In genomic region chr18:55289775-55290174, GRCh38 we compare ENCODE assay signal across 22 cellular contexts.
DNase-seq lines count a peak whose midpoint lies in the region; ATAC-seq and TF ChIP-seq lines count a peak whose summit lies in the region.
"Had no signal": no experiment of that assay in that cellular context is flagged by ENCODE, and none has a peak within 500 bp of the region (broad histone marks: within the 10 kb centered on the region; RNA-seq: fewer than 3 reads in every experiment).

No MANE protein-coding gene starts in this region.

- no peak for TF ChIP-seq CTCF in SK-N-SH (IDR thresholded peaks at IDR 0.05)

- H3K4me2 ChIP-seq in SK-N-SH, result peak overlapping the region; percentile 28; the same call in 1 of the 2 replicates

- POLR2A ChIA-PET in SK-N-SH (lab: Yijun Ruan, JAX), result no interaction called here

- H3K36me3 ChIP-seq in SK-N-SH (replicated peaks in 1 of 2; ENCODE audit: control insufficient read depth in 1 of 2, insufficient read depth in 2 of 2, low read length in 1 of 2), result peaks cover 6 to 10% of the 10 kb centered on the region in 2 experiments
- H3K36me3 ChIP-seq: gastroesophageal sphincter, left lung, right lobe of liver, upper lobe of right lung had no signal

- H2AFZ ChIP-seq in SK-N-SH (ENCODE audit: low read depth), result no peak overlapping the region

- no peak overlapping the region for H3K4me3 Mint-ChIP-seq in stimulated activated memory B cell treated with anti-CD40 and anti-IgM and Interleukin-4, amounts not matched to agents 10 μg/mL and 1 μg/mL and 100 μg/mL, for 72 hours
- H3K4me3 Mint-ChIP-seq: activated CD8-positive, alpha-beta T cell treated with anti-CD3 and anti-CD28 coated beads for 36 hours; stimulated activated naive CD8-positive, alpha-beta T cell treated with anti-CD3 and anti-CD28 coated beads, Interleukin-15, amount 100 ng/mL, for 72 hours had no signal

- H3K4me3 ChIP-seq in SK-N-SH (ENCODE audit: low read depth in 2 of 2, low read length in 1 of 2), result no peak overlapping the region
- H3K4me3 ChIP-seq: gastroesophageal sphincter, left lung, right lobe of liver, upper lobe of right lung had no signal

- H3K27ac ChIP-seq in SK-N-SH (ENCODE audit: low read depth in 2 of 2, low read length in 1 of 2), result peak overlapping the region; percentile 80 to 82; a peak in 3 of 4 replicates
- H3K27ac ChIP-seq: C4-2B, epithelial cell of prostate, gastroesophageal sphincter, left lung, right lobe of liver, upper lobe of right lung, VCaP had no signal

- peaks cover 91% of the 10 kb centered on the region for H3K79me2 ChIP-seq in SK-N-SH (ENCODE audit: insufficient read depth)

- DNase-seq in SK-N-SH, result no peak
- no peak for DNase-seq in NCI-H82 treated with DMSO at 0.1 percent for 48 hours (lab: John Stamatoyannopoulos, UW; ENCODE audit: unreplicated experiment)
- no peak for DNase-seq in SHP77 (lab: John Stamatoyannopoulos, UW)
- DNase-seq: 8988T; activated CD8-positive, alpha-beta T cell treated with anti-CD3 and anti-CD28 coated beads for 36 hours; DMS153; left lung; NCI-H1436; NCI-H2171; NK-92 treated with Interleukin-12 subunit alpha and Interleukin-12 subunit beta, amount 100 ng/mL, for 24 hours; right lobe of liver; stimulated activated naive CD8-positive, alpha-beta T cell treated with anti-CD3 and anti-CD28 coated beads, Interleukin-15, amount 100 ng/mL, for 72 hours; upper lobe of right lung had no signal

- peaks cover 58% of the 10 kb centered on the region for H3K36me3 Mint-ChIP-seq in stimulated activated memory B cell treated with anti-CD40 and anti-IgM and Interleukin-4, amounts not matched to agents 10 μg/mL and 1 μg/mL and 100 μg/mL, for 72 hours

- no peak for TF ChIP-seq EP300 in SK-N-SH (IDR thresholded peaks at IDR 0.05; ENCODE audit: borderline replicate concordance in 1 of 2, low read depth in 1 of 2, low read length in 1 of 2)

- H3K4me1 Mint-ChIP-seq in stimulated activated memory B cell treated with anti-CD40 and anti-IgM and Interleukin-4, amounts not matched to agents 10 μg/mL and 1 μg/mL and 100 μg/mL, for 72 hours, result peaks cover 77% of the 10 kb centered on the region
- H3K4me1 Mint-ChIP-seq: stimulated activated naive CD8-positive, alpha-beta T cell treated with anti-CD3 and anti-CD28 coated beads, Interleukin-15, amount 100 ng/mL, for 72 hours had no signal

- WGBS in SK-N-SH (ENCODE audit: low lambda C conversion rate), result 77% methylated on average over 2 of the region's 2 CpGs

- H3K27me3 Mint-ChIP-seq in stimulated activated memory B cell treated with anti-CD40 and anti-IgM and Interleukin-4, amounts not matched to agents 10 μg/mL and 1 μg/mL and 100 μg/mL, for 72 hours, result no peaks in the 10 kb centered on the region
- H3K27me3 Mint-ChIP-seq: activated CD8-positive, alpha-beta T cell treated with anti-CD3 and anti-CD28 coated beads for 36 hours; stimulated activated naive CD8-positive, alpha-beta T cell treated with anti-CD3 and anti-CD28 coated beads, Interleukin-15, amount 100 ng/mL, for 72 hours had no signal

- TF ChIP-seq RAD21 in SK-N-SH (IDR thresholded peaks at IDR 0.05; ENCODE audit: low read length), result no peak

- CTCF ChIA-PET in SK-N-SH (lab: Yijun Ruan, JAX), result interaction anchor here (0.9 to 1.4 kb wide), 3 partner anchors 12 to 52 kb away, joined by 3 read pairs; no protein-coding TSS in a partner anchor

- H3F3A ChIP-seq in SK-N-SH (replicated peaks; ENCODE audit: insufficient read depth), result peaks cover 26% of the 10 kb centered on the region

- no peaks in the 10 kb centered on the region for H3K9me2 ChIP-seq in SK-N-SH

- no peaks in the 10 kb centered on the region for H3K27me3 ChIP-seq in SK-N-SH (ENCODE audit: insufficient read depth)
- H3K27me3 ChIP-seq: gastroesophageal sphincter, left lung, right lobe of liver, upper lobe of right lung had no signal

- peaks cover 21 to 66% of the 10 kb centered on the region in 2 experiments for H3K4me1 ChIP-seq in SK-N-SH (ENCODE audit: control insufficient read depth in 1 of 2, insufficient read depth in 2 of 2, low read depth in 1 of 2, low read length in 1 of 2)
- H3K4me1 ChIP-seq: left lung, right lobe of liver had no signal

- H3K9me3 ChIP-seq in SK-N-SH, result no peaks in the 10 kb centered on the region
- H3K9me3 ChIP-seq: gastroesophageal sphincter, left lung, right lobe of liver, upper lobe of right lung had no signal

- H3K9me3 Mint-ChIP-seq in stimulated activated memory B cell treated with anti-CD40 and anti-IgM and Interleukin-4, amounts not matched to agents 10 μg/mL and 1 μg/mL and 100 μg/mL, for 72 hours, result peaks cover 3% of the 10 kb centered on the region
- H3K9me3 Mint-ChIP-seq: activated CD8-positive, alpha-beta T cell treated with anti-CD3 and anti-CD28 coated beads for 36 hours; stimulated activated naive CD8-positive, alpha-beta T cell treated with anti-CD3 and anti-CD28 coated beads, Interleukin-15, amount 100 ng/mL, for 72 hours had no signal

- no peak overlapping the region for H3K9ac ChIP-seq in SK-N-SH

- no peaks in the 10 kb centered on the region for H4K20me1 ChIP-seq in SK-N-SH (ENCODE audit: insufficient read depth)

- peak overlapping the region; percentile 72 for H3K27ac Mint-ChIP-seq in stimulated activated memory B cell treated with anti-CD40 and anti-IgM and Interleukin-4, amounts not matched to agents 10 μg/mL and 1 μg/mL and 100 μg/mL, for 72 hours
- H3K27ac Mint-ChIP-seq: activated CD8-positive, alpha-beta T cell treated with anti-CD3 and anti-CD28 coated beads for 36 hours; stimulated activated naive CD8-positive, alpha-beta T cell treated with anti-CD3 and anti-CD28 coated beads, Interleukin-15, amount 100 ng/mL, for 72 hours had no signal

- no peak for ATAC-seq in SK-N-SH treated with all-trans-retinoic acid at 6 μM for 48 hours
- ATAC-seq in GM21529 (IDR thresholded peaks at IDR 0.05; ENCODE audit: unreplicated experiment), result peak; percentile 55
- ATAC-seq in HG03139 (IDR thresholded peaks at IDR 0.05; ENCODE audit: unreplicated experiment), result peak; percentile 58
- peak; percentile 64 for ATAC-seq in stimulated activated memory B cell treated with anti-CD40 and anti-IgM and Interleukin-4, amounts not matched to agents 10 μg/mL and 1 μg/mL and 100 μg/mL, for 72 hours
- ATAC-seq in GM18517 (IDR thresholded peaks at IDR 0.05; ENCODE audit: unreplicated experiment), result no peak
- ATAC-seq: activated CD8-positive, alpha-beta T cell treated with anti-CD3 and anti-CD28 coated beads for 36 hours; gastroesophageal sphincter; left lung; right lobe of liver; stimulated activated naive CD8-positive, alpha-beta T cell treated with anti-CD3 and anti-CD28 coated beads, Interleukin-15, amount 100 ng/mL, for 72 hours; upper lobe of right lung had no signal

TF ChIP-seq in SK-N-SH, 30 proteins besides CTCF, POLR2A, EP300 and RAD21 (continues in another document):
- TF ChIP-seq PBX3 (IDR thresholded peaks at IDR 0.05), result no peak

TF ChIP-seq in SK-N-SH treated with all-trans-retinoic acid at 6 μM for 48 hours, 23 proteins besides CTCF, POLR2A, EP300 and RAD21 (continues in another document):
- no peak for TF ChIP-seq ZNF565 (CRISPR knock-in tag; conservative IDR thresholded peaks at IDR 0.05; ENCODE audit: low read depth)
- no peak for TF ChIP-seq ZNF8 (CRISPR knock-in tag; IDR thresholded peaks at IDR 0.05)
- no peak for TF ChIP-seq ISL1 (CRISPR knock-in tag; IDR thresholded peaks at IDR 0.05)
- no peak for TF ChIP-seq GLIS3 (CRISPR knock-in tag; IDR thresholded peaks at IDR 0.05)
- TF ChIP-seq ARNTL (CRISPR knock-in tag; IDR thresholded peaks at IDR 0.05; ENCODE audit: borderline replicate concordance, low read depth), result no peak
- no peak for TF ChIP-seq TOX (CRISPR knock-in tag; IDR thresholded peaks at IDR 0.05; ENCODE audit: borderline replicate concordance)
- TF ChIP-seq TSHZ2 (CRISPR knock-in tag; IDR thresholded peaks at IDR 0.05), result no peak
- TF ChIP-seq ZFP3 (CRISPR knock-in tag; IDR thresholded peaks at IDR 0.05), result no peak
- TF ChIP-seq PATZ1 (CRISPR knock-in tag; IDR thresholded peaks at IDR 0.05; ENCODE audit: borderline replicate concordance), result no peak
- no peak for TF ChIP-seq RARB (CRISPR knock-in tag; IDR thresholded peaks at IDR 0.05)

Comparison
In these comparisons a context has a peak if more than half of its experiments do, and no peak if none do; other contexts are left out.
1. ATAC-seq: peak in GM21529 (single experiment), HG03139 (single experiment) and stimulated activated memory B cell treated with anti-CD40 and anti-IgM and Interleukin-4, amounts not matched to agents 10 μg/mL and 1 μg/mL and 100 μg/mL, for 72 hours (single experiment); none in SK-N-SH treated with all-trans-retinoic acid at 6 μM for 48 hours (single experiment) and GM18517 (single experiment).